8 cellular contexts compared by ENCODE assay signal in the genomic region with DNA sequence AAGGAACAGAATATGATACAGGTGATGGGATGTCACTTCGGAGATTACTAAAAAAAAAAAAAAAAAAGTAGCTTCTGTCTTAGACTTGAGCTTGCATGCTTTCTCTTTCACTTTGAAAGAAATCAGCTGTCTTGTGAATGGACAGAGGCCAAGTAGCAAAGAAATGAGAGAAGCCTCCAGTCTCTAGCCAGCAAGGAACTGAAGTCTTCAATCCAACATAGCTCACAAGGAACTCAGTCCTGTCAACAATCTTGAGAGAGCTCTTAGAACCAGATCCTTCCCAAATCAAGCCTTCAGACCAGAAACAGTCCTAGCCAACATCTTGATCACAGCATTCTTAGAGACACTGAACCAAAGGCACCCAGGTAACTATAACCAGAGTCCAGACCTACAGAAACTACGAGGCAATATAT. TPM values are rescaled to one million over a fixed set of nuclear protein-coding genes. Genes with fewer than 3 reads are reported as not detected.
DNase-seq lines count a peak whose midpoint lies in the region; ATAC-seq lines count a peak whose summit lies in the region.

No MANE protein-coding gene starts in this region.

- H3K4me1 ChIP-seq in BLaER1: peaks cover 23% of the 10 kb centered on the region

- H3K4me3 ChIP-seq in BLaER1: no peak overlapping the region

- no peak overlapping the region for H3K27ac ChIP-seq in BLaER1
- H3K27ac ChIP-seq in caudate nucleus (ENCODE audit: low read depth, low read length): no peak overlapping the region

- DNase-seq in cerebellar cortex (ENCODE audit: low spot score) (peak; percentile 26), mucosa of gallbladder (ENCODE audit: low spot score) (peak; percentile 29), HK-2 (ENCODE audit: unreplicated experiment) (no peak), caudate nucleus (lab: John Stamatoyannopoulos, UW) (no peak), NCI-H146 (lab: John Stamatoyannopoulos, UW) (no peak)

- H3K9me3 ChIP-seq in BLaER1: peaks cover 5% of the 10 kb centered on the region; the same call in 1 of the 2 replicates

- no peaks in the 10 kb centered on the region for H3K27me3 ChIP-seq in BLaER1

- peak overlapping the region; percentile 13; the same call in 1 of the 2 replicates for H3K4me2 ChIP-seq in BLaER1

- H3K36me3 ChIP-seq in BLaER1: peaks cover 70% of the 10 kb centered on the region

- H4K20me1 ChIP-seq in BLaER1: peaks cover 79% of the 10 kb centered on the region

- no peak overlapping the region for H3K9ac ChIP-seq in BLaER1

- peak; percentile 74 for ATAC-seq in GM19395 (IDR thresholded peaks at IDR 0.05; ENCODE audit: unreplicated experiment)
- ATAC-seq in HG03565 (IDR thresholded peaks at IDR 0.05; ENCODE audit: unreplicated experiment): peak; percentile 58

RNA-seq across cellular contexts. Expression of a gene that starts 7.7 kb away (rescaled TPM):
- 125 TPM for total RNA-seq in mucosa of gallbladder

RNA-seq across cellular contexts. Expression of a gene that starts 55.4 kb away (rescaled TPM):
- total RNA-seq in mucosa of gallbladder: 35.8 TPM

Comparison
In these comparisons a context has a peak if more than half of its experiments do, and no peak if none do; other contexts are left out.
1. DNase-seq: peak in cerebellar cortex (single experiment) and mucosa of gallbladder (single experiment); none in HK-2 (single experiment), caudate nucleus (0 of 61) and NCI-H146 (single experiment).